ENCODE assay signal across 16 cellular contexts in the genomic region with DNA sequence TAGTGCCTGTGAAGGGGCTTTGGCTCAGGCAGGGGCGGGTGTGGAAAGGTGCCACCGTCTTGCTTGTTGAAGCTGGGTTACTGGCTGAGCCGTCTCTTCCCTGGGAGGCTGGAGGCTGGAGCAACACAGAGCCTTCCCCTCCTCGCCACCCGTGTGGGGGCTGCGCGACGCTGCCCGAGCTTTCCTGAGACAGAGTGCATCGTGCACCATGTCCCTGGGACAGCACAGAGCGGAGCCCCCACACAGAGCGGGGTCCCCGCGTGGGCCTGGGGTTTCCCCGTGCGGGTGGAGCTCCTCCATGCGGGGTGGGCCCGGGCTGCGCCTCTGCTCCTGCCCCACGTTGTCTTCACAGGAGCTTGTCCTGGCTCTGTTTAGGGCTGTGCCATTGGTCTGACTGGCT.
DNase-seq lines count a peak whose midpoint lies in the region; ATAC-seq, FAIRE-seq and TF ChIP-seq lines count a peak whose summit lies in the region.
"Had no signal": no experiment of that assay in that cellular context is flagged by ENCODE, and none has a peak within 500 bp of the region (broad histone marks: within the 10 kb centered on the region; RNA-seq: fewer than 3 reads in every experiment).

No MANE protein-coding gene starts in this region.

- H3K4me2 ChIP-seq in astrocyte (ENCODE audit: low read length), result peak overlapping the region; percentile 69
- H3K4me2 ChIP-seq: KMS-11 had no signal

- no peak overlapping the region for H3K9ac ChIP-seq in astrocyte (ENCODE audit: low read length)
- H3K9ac ChIP-seq: KMS-11 had no signal

- ATAC-seq in Right ventricle myocardium inferior (no peak), HG02852 (IDR thresholded peaks at IDR 0.05; ENCODE audit: unreplicated experiment) (no peak)

- H3K79me2 ChIP-seq in astrocyte (ENCODE audit: insufficient read depth, low read length), result peaks cover 63% of the 10 kb centered on the region

- H3K36me3 ChIP-seq in cardiac muscle cell (no peaks in the 10 kb centered on the region), astrocyte (ENCODE audit: insufficient read depth, low read length) (no peaks in the 10 kb centered on the region)

- peaks cover 2% of the 10 kb centered on the region for H3K36me3 Mint-ChIP-seq in astrocyte (ENCODE audit: low read depth, unreplicated experiment)
- peaks cover 5% of the 10 kb centered on the region for H3K36me3 Mint-ChIP-seq in activated naive CD8-positive, alpha-beta T cell treated with anti-CD3 and anti-CD28 coated beads for 36 hours

- H3K27me3 Mint-ChIP-seq in astrocyte (ENCODE audit: low read depth, unreplicated experiment), result no peaks in the 10 kb centered on the region
- no peaks in the 10 kb centered on the region for H3K27me3 Mint-ChIP-seq in activated naive CD8-positive, alpha-beta T cell treated with anti-CD3 and anti-CD28 coated beads for 36 hours

- H3K4me3 ChIP-seq in cardiac muscle cell, result no peak overlapping the region
- no peak overlapping the region for H3K4me3 ChIP-seq in astrocyte (ENCODE audit: insufficient read depth, low read depth, low read length)

- H3K27ac Mint-ChIP-seq in astrocyte (ENCODE audit: unreplicated experiment), result no peak overlapping the region
- H3K27ac Mint-ChIP-seq in activated naive CD8-positive, alpha-beta T cell treated with anti-CD3 and anti-CD28 coated beads for 36 hours, result no peak overlapping the region

- H3K9me3 Mint-ChIP-seq in astrocyte (ENCODE audit: unreplicated experiment), result peaks cover 2% of the 10 kb centered on the region
- peaks cover 1% of the 10 kb centered on the region for H3K9me3 Mint-ChIP-seq in activated naive CD8-positive, alpha-beta T cell treated with anti-CD3 and anti-CD28 coated beads for 36 hours

- no peaks in the 10 kb centered on the region for H3K27me3 ChIP-seq in cardiac muscle cell
- H3K27me3 ChIP-seq in astrocyte (ENCODE audit: insufficient read depth, low read length), result no peaks in the 10 kb centered on the region

- no peak for TF ChIP-seq CTCF in cardiac muscle cell (IDR thresholded peaks at IDR 0.05; ENCODE audit: low read depth, low read length)
- no peak for TF ChIP-seq CTCF in astrocyte (IDR thresholded peaks at IDR 0.05; ENCODE audit: insufficient read depth, low read depth, low read length)

- no peak overlapping the region for H3K4me3 Mint-ChIP-seq in astrocyte (ENCODE audit: unreplicated experiment)
- no peak overlapping the region for H3K4me3 Mint-ChIP-seq in activated naive CD8-positive, alpha-beta T cell treated with anti-CD3 and anti-CD28 coated beads for 36 hours
- H3K4me3 Mint-ChIP-seq: CD14-positive monocyte had no signal

- no peak for FAIRE-seq in astrocyte (lab: Jason Lieb, UNC)
- FAIRE-seq: A204.1, GM12891 had no signal

- H3K27ac ChIP-seq in cardiac muscle cell, result peak overlapping the region; percentile 71
- no peak overlapping the region for H3K27ac ChIP-seq in astrocyte (ENCODE audit: low read depth, low read length)
- H3K27ac ChIP-seq in temporal lobe (ENCODE audit: low read depth, low read length), result peak overlapping the region; percentile 52
- H3K27ac ChIP-seq: KMS-11 had no signal

- DNase-seq in cardiac muscle cell (ENCODE audit: low read depth in 1 of 2, low spot score in 1 of 2) (no peak), Right ventricle myocardium inferior (ENCODE audit: missing footprints) (no peak), astrocyte (ENCODE audit: low read depth) (no peak), mesenteric fat pad (ENCODE audit: low spot score) (peak; percentile 72), GDM1 (lab: John Stamatoyannopoulos, UW) (no peak)
- no peak for DNase-seq in activated naive CD8-positive, alpha-beta T cell treated with anti-CD3 and anti-CD28 coated beads for 36 hours
- DNase-seq: COR-L47, NCI-H1694 treated with DMSO at 0.1 percent for 48 hours, NCI-H345, NCI-H69 had no signal

- H3K4me1 Mint-ChIP-seq in astrocyte (ENCODE audit: low read depth, unreplicated experiment), result peaks cover 9% of the 10 kb centered on the region
- peaks cover 24% of the 10 kb centered on the region for H3K4me1 Mint-ChIP-seq in activated naive CD8-positive, alpha-beta T cell treated with anti-CD3 and anti-CD28 coated beads for 36 hours

- H4K20me1 ChIP-seq in astrocyte (ENCODE audit: insufficient read depth, low read length), result peaks cover 93% of the 10 kb centered on the region

- peaks cover 15% of the 10 kb centered on the region for H3K4me1 ChIP-seq in cardiac muscle cell (ENCODE audit: low read depth)
- H3K4me1 ChIP-seq in astrocyte (ENCODE audit: insufficient read depth, low read length), result peaks cover 12% of the 10 kb centered on the region

- H2AFZ ChIP-seq in astrocyte (ENCODE audit: low read depth, low read length), result no peak overlapping the region

- intact Hi-C loops in Right ventricle myocardium inferior (cut with DNase I), result no loop called here

- H3K9me3 ChIP-seq in cardiac muscle cell (ENCODE audit: low read depth) (no peaks in the 10 kb centered on the region), astrocyte (ENCODE audit: insufficient read depth, low read depth, low read length) (no peaks in the 10 kb centered on the region)
